13 cellular contexts compared by ENCODE assay signal in genomic region chr9:117682955-117683710, GRCh38. TPM values are rescaled to one million over a fixed set of nuclear protein-coding genes. Genes with fewer than 3 reads are reported as not detected.
A peak's percentile ranks its signal among the peaks of the same experiment; 100 is the strongest.
DNase-seq lines count a peak whose midpoint lies in the region; ATAC-seq, FAIRE-seq and TF ChIP-seq lines count a peak whose summit lies in the region.
"Had no signal": no experiment of that assay in that cellular context is flagged by ENCODE, and none has a peak within 500 bp of the region (broad histone marks: within the 10 kb centered on the region; RNA-seq: fewer than 3 reads in every experiment).

No MANE protein-coding gene starts in this region.

- no peaks in the 10 kb centered on the region for H3K9me3 ChIP-seq in mucosa of descending colon
- H3K9me3 ChIP-seq: Peyer's patch had no signal

- DNase-seq in GM19239 (ENCODE audit: insufficient read length, low spot score), result no peak
- peak in 1 of 3 donors; percentile 61 for DNase-seq in mucosa of descending colon
- DNase-seq in dorsolateral prefrontal cortex, result no peak
- no peak for DNase-seq in SIG-M5 (lab: John Stamatoyannopoulos, UW)
- DNase-seq in left ventricle myocardium superior, result no peak
- DNase-seq: activated naive CD8-positive, alpha-beta T cell treated with anti-CD3 and anti-CD28 coated beads, Interleukin-2, amount 10 ng/mL, durations not matched to agents 7 days and 5 days; H7; Peyer's patch had no signal

- no peaks in the 10 kb centered on the region for H3K36me3 ChIP-seq in mucosa of descending colon (ENCODE audit: low read depth)
- H3K36me3 ChIP-seq: Peyer's patch had no signal

- H3K27ac ChIP-seq in dorsolateral prefrontal cortex, result no peak overlapping the region
- H3K27ac ChIP-seq: Peyer's patch had no signal

- H3K4me3 ChIP-seq in mucosa of descending colon (no peak overlapping the region), dorsolateral prefrontal cortex (peak overlapping the region in 1 of 59 donors; percentile 3)
- H3K4me3 ChIP-seq: Peyer's patch had no signal

- H3K27me3 ChIP-seq in dorsolateral prefrontal cortex, result no peaks in the 10 kb centered on the region
- H3K27me3 ChIP-seq: Peyer's patch had no signal

- TF ChIP-seq CTCF in mucosa of descending colon (IDR thresholded peaks at IDR 0.05) (no peak), dorsolateral prefrontal cortex (IDR thresholded peaks at IDR 0.05 in 54 of 56, conservative IDR thresholded peaks at IDR 0.05 in 2 of 56; ENCODE audit: low read depth in 1 of 56, partially characterized antibody in 56 of 56) (no peak)

- intact Hi-C loops in mucosa of descending colon (cut with DNase I, micrococcal nuclease) (no loop called here), dorsolateral prefrontal cortex (cut with DNase I) (no loop called here), left ventricle myocardium superior (cut with micrococcal nuclease) (no loop called here)

- FAIRE-seq in GM19239 (lab: Jason Lieb, UNC), result peak; percentile 23

- H3K4me1 ChIP-seq in mucosa of descending colon (ENCODE audit: low read depth), result peaks cover 12% of the 10 kb centered on the region

- ATAC-seq in HG02610 (IDR thresholded peaks at IDR 0.05; ENCODE audit: unreplicated experiment), result peak; percentile 68
- peak; percentile 79 for ATAC-seq in HG03469 (IDR thresholded peaks at IDR 0.05; ENCODE audit: unreplicated experiment)
- ATAC-seq in mucosa of descending colon, result peak; percentile 78
- no peak for ATAC-seq in left ventricle myocardium superior
- ATAC-seq: esophagus mucosa, left lobe of liver had no signal

RNA-seq across cellular contexts. Expression of gene TLR4, which starts 21.1 kb away (rescaled TPM):
- total RNA-seq in mucosa of descending colon (10 to 100 TPM in 2 of 3 donors, 1 to 10 TPM in 1; 6.9 to 16.1 (median 14.9) TPM), dorsolateral prefrontal cortex (10 to 100 TPM in 119 of 120 experiments, 1 to 10 TPM in 1; 8.4 to 73.4 (median 26.8) TPM), left ventricle myocardium superior (14.4 TPM)
- total RNA-seq: G401, H7 had no signal
